ENCODE assay signal across 8 cellular contexts in genomic region chr11:46701078-46701654, GRCh38. TPM values are rescaled to one million over a fixed set of nuclear protein-coding genes. Genes with fewer than 3 reads are reported as not detected.
A peak's percentile ranks its signal among the peaks of the same experiment; 100 is the strongest.
DNase-seq lines count a peak whose midpoint lies in the region; ATAC-seq, FAIRE-seq and TF ChIP-seq lines count a peak whose summit lies in the region.

No MANE protein-coding gene starts in this region.

- FAIRE-seq in HepG2 (lab: Jason Lieb, UNC) (no peak), GM19239 (lab: Jason Lieb, UNC) (no peak)

- peak overlapping the region; percentile 98 for H3K9ac ChIP-seq in HepG2 (ENCODE audit: insufficient read depth, low read depth, low read length)

- POLR2A ChIA-PET in HepG2 (lab: Yijun Ruan, JAX): interaction anchor here (1.2 to 11.5 kb wide), 12 partner anchors 8 to 147 kb away, joined by 3 to 272 read pairs (median 10); partner anchors contain the start of gene F2

- no peaks in the 10 kb centered on the region for H3K9me3 ChIP-seq in HepG2 (ENCODE audit: low read length)
- H3K9me3 ChIP-seq in transverse colon: no peaks in the 10 kb centered on the region

- TSS peak; percentile 78 for BruUV-seq in HepG2 (replicated peaks; lab: Mats Ljungman, UMichigan)

- H3K4me1 ChIP-seq in HepG2 (ENCODE audit: insufficient read depth, low read length) (peaks cover 53% of the 10 kb centered on the region), transverse colon (peaks cover 16 to 49% (median 39%) of the 10 kb centered on the region in 4 donors)

- CTCF ChIA-PET in HepG2 (lab: Yijun Ruan, JAX; ENCODE audit: low intra/inter-chr PET ratio, low total read pairs): interaction anchor here (0.7 kb wide), 1 partner anchor 101 kb away, joined by 3 read pairs; no protein-coding TSS in a partner anchor

- H3K27me3 Mint-ChIP-seq in activated naive CD8-positive, alpha-beta T cell: no peaks in the 10 kb centered on the region

- peaks cover 44% of the 10 kb centered on the region for H3K79me2 ChIP-seq in HepG2 (ENCODE audit: insufficient read depth, low read length)

- H3K9me3 Mint-ChIP-seq in activated naive CD8-positive, alpha-beta T cell (ENCODE audit: low read depth): no peaks in the 10 kb centered on the region

- H3K4me1 Mint-ChIP-seq in activated naive CD8-positive, alpha-beta T cell (ENCODE audit: low read depth): peaks cover 50% of the 10 kb centered on the region

- TF ChIP-seq EP300 in HepG2 (IDR thresholded peaks at IDR 0.05; ENCODE audit: low read depth in 2 of 2, low read length in 2 of 2) (no peak), HepG2 (CRISPR knock-in tag; IDR thresholded peaks at IDR 0.05; ENCODE audit: borderline replicate concordance) (no peak), transverse colon (IDR thresholded peaks at IDR 0.05; ENCODE audit: low read depth) (no peak)

- TF ChIP-seq POLR2A in HepG2 (IDR thresholded peaks at IDR 0.05; ENCODE audit: insufficient read depth in 1 of 2, low read depth in 2 of 2, low read length in 2 of 2): peak in 1 of 2 experiments; percentile 72; a peak in 2 of 4 replicates
- no peak for TF ChIP-seq POLR2A in transverse colon (IDR thresholded peaks at IDR 0.05)

- DNase-seq in HepG2 (ENCODE audit: low spot score) (no peak), transverse colon (no peak), GM19239 (ENCODE audit: insufficient read length, low spot score) (no peak), SKM-1 (lab: John Stamatoyannopoulos, UW; ENCODE audit: unreplicated experiment) (no peak), OCI-M1 (lab: John Stamatoyannopoulos, UW) (no peak)

- 0% methylated on average over 21 of the region's 29 CpGs for WGBS in HepG2 (ENCODE audit: low lambda C conversion rate)
- 1% methylated on average over 25 of the region's 29 CpGs; no CpG with 5 or more reads in 1 of the 2 donors for WGBS in transverse colon (ENCODE audit: low coverage in 1 of 2), 2 donors

- H3K4me3 ChIP-seq in HepG2 (replicated peaks in 1 of 3; ENCODE audit: insufficient read depth in 1 of 3, low read depth in 2 of 3, low read length in 3 of 3): peak overlapping the region; percentile 83 to 99 (median 98)
- peak overlapping the region; percentile 67 to 100 (median 99) for H3K4me3 ChIP-seq in transverse colon

- TF ChIP-seq CTCF in 22Rv1 (IDR thresholded peaks at IDR 0.05) (no peak), HepG2 (CRISPR knock-in tag; IDR thresholded peaks at IDR 0.05) (no peak), transverse colon (IDR thresholded peaks at IDR 0.05) (no peak)

- peak; percentile 4 for ATAC-seq in GM21717 (IDR thresholded peaks at IDR 0.05; ENCODE audit: unreplicated experiment)
- peak; percentile 7; the same call in 2 of the 3 replicates for ATAC-seq in HepG2

- H3K4me2 ChIP-seq in HepG2 (ENCODE audit: low read depth, low read length): peak overlapping the region; percentile 73

- peaks cover 5% of the 10 kb centered on the region for H3K36me3 Mint-ChIP-seq in activated naive CD8-positive, alpha-beta T cell

- H4K20me1 ChIP-seq in HepG2 (ENCODE audit: insufficient read depth, low read length): no peaks in the 10 kb centered on the region

- H3K36me3 ChIP-seq in HepG2 (replicated peaks in 1 of 2; ENCODE audit: control insufficient read depth in 1 of 2, insufficient read depth in 2 of 2, low read length in 2 of 2) (peaks cover 25 to 37% of the 10 kb centered on the region in 2 experiments), transverse colon (peaks cover 0 to 39% (median 17%) of the 10 kb centered on the region in 4 donors)

- H2AFZ ChIP-seq in HepG2 (ENCODE audit: low read length): peak overlapping the region; percentile 95

- in situ Hi-C loops in HepG2 (cut with HindIII; ENCODE audit: extremely low pct_ligation_motif_present, low pct_unique_long_range_greater_than_20kb) (no loop called here), transverse colon (cut with MboI; ENCODE audit: low pct_ligation_motif_present in 1 of 4, low pct_unique_long_range_greater_than_20kb in 1 of 4, low sequenced_read_pairs in 3 of 4) (no loop called here)

- H3K27me3 ChIP-seq in HepG2 (ENCODE audit: control insufficient read depth in 1 of 2, insufficient read depth in 2 of 2, low read length in 2 of 2): no peaks in the 10 kb centered on the region; a peak in 1 of 5 replicates
- no peaks in the 10 kb centered on the region for H3K27me3 ChIP-seq in transverse colon

- peak overlapping the region; percentile 93 for H3K27ac ChIP-seq in 22Rv1
- peak overlapping the region; percentile 97 for H3K27ac ChIP-seq in HepG2 (ENCODE audit: extremely low read length, insufficient read depth, low read length)
- H3K27ac ChIP-seq in transverse colon: peak overlapping the region; percentile 91 to 95 (median 92)

- intact Hi-C loops in HepG2 (cut with micrococcal nuclease; ENCODE audit: unreplicated experiment): no loop called here
- intact Hi-C loops in transverse colon (cut with DNase I; ENCODE audit: low total_unique reads): no loop called here

- H3K27ac Mint-ChIP-seq in activated naive CD8-positive, alpha-beta T cell: peak overlapping the region; percentile 99

- TF ChIP-seq RAD21 in HepG2 (CRISPR knock-in tag; IDR thresholded peaks at IDR 0.05): no peak

- H3K4me3 Mint-ChIP-seq in activated naive CD8-positive, alpha-beta T cell: peak overlapping the region; percentile 99

RNA-seq across cellular contexts. Expression of gene ZNF408, which starts 0.3 kb away (rescaled TPM):
- total RNA-seq in HepG2 (2016; rRNA removed; fragmentation: Illumina TruSeq; extraction: Trizol) (8.3 and 12.5 TPM in 2 replicates), transverse colon (10 to 100 TPM in 2 of 4 donors, 1 to 10 TPM in 2; 6.0 to 19.3 (median 10.0) TPM)
- total RNA-seq in HepG2 (2016; cell fraction: cytosol; rRNA removed; fragmentation: Illumina TruSeq; extraction: Trizol; ENCODE audit: low read depth): 12.1 and 12.2 TPM in 2 replicates
- 6.9 and 11.8 TPM in 2 replicates for total RNA-seq in HepG2 (2016; cell fraction: insoluble cytoplasmic fraction; rRNA removed; fragmentation: Illumina TruSeq; extraction: Trizol)
- total RNA-seq in HepG2 (2016; cell fraction: membrane; rRNA removed; fragmentation: Illumina TruSeq; extraction: Trizol): 4.8 TPM in 2 replicates
- total RNA-seq in HepG2 (2016; cell fraction: nucleus; rRNA removed; fragmentation: Illumina TruSeq; extraction: Trizol): 12.2 and 12.7 TPM in 2 replicates
- polyA plus RNA-seq in HepG2 (2011; rRNA removed): 11.2 and 15.6 TPM in 2 replicates
- polyA plus RNA-seq in HepG2 (2011; cell fraction: cytosol; rRNA removed): 7.2 and 10.7 TPM in 2 replicates
- 29.5 and 29.9 TPM in 2 replicates for polyA plus RNA-seq in HepG2 (2011; cell fraction: nucleus; rRNA removed)
- 7.6 and 9.9 TPM in 2 replicates for polyA plus RNA-seq in HepG2 (2012)
- 1.7 and 2.3 TPM in 2 replicates for polyA plus RNA-seq in HepG2 (2016; cell fraction: cytosol; fragmentation: Illumina TruSeq; extraction: Trizol; ENCODE audit: low read depth)
- polyA plus RNA-seq in HepG2 (2016; cell fraction: insoluble cytoplasmic fraction; fragmentation: Illumina TruSeq; extraction: Trizol; ENCODE audit: low read depth): 8.7 and 9.3 TPM in 2 replicates
- polyA plus RNA-seq in HepG2 (2016; cell fraction: membrane; fragmentation: Illumina TruSeq; extraction: Trizol; ENCODE audit: low read depth): 3.3 and 3.7 TPM in 2 replicates
- polyA plus RNA-seq in HepG2 (2016; cell fraction: nucleus; fragmentation: Illumina TruSeq; extraction: Trizol; ENCODE audit: insufficient read depth, low read depth): 27.1 and 29.0 TPM in 2 replicates
- 15.2 and 22.6 TPM in 2 replicates for polyA minus RNA-seq in HepG2 (2011; rRNA and poly(A)+ RNA removed; ENCODE audit: low replicate concordance)
- 6.3 and 9.7 TPM in 2 replicates for polyA minus RNA-seq in HepG2 (2011; cell fraction: cytosol; rRNA and poly(A)+ RNA removed)
- 16.9 and 17.4 TPM in 2 replicates for polyA minus RNA-seq in HepG2 (2011; cell fraction: nucleus; rRNA and poly(A)+ RNA removed)

RNA-seq across cellular contexts. Expression of gene ARHGAP1, which starts 0.7 kb away (rescaled TPM):
- total RNA-seq in HepG2 (2016; rRNA removed; fragmentation: Illumina TruSeq; extraction: Trizol) (18.6 and 22.4 TPM in 2 replicates), transverse colon (10 to 100 TPM; 48.6 to 69.5 (median 50.9) TPM)
- total RNA-seq in HepG2 (2016; cell fraction: cytosol; rRNA removed; fragmentation: Illumina TruSeq; extraction: Trizol; ENCODE audit: low read depth): 2.2 and 2.6 TPM in 2 replicates
- total RNA-seq in HepG2 (2016; cell fraction: insoluble cytoplasmic fraction; rRNA removed; fragmentation: Illumina TruSeq; extraction: Trizol): 17.2 and 17.3 TPM in 2 replicates
- 7.4 and 7.6 TPM in 2 replicates for total RNA-seq in HepG2 (2016; cell fraction: membrane; rRNA removed; fragmentation: Illumina TruSeq; extraction: Trizol)
- total RNA-seq in HepG2 (2016; cell fraction: nucleus; rRNA removed; fragmentation: Illumina TruSeq; extraction: Trizol): 19.5 and 19.8 TPM in 2 replicates
- 30.3 and 30.7 TPM in 2 replicates for polyA plus RNA-seq in HepG2 (2011; rRNA removed)
- polyA plus RNA-seq in HepG2 (2011; cell fraction: cytosol; rRNA removed): 11.4 and 13.8 TPM in 2 replicates
- polyA plus RNA-seq in HepG2 (2011; cell fraction: nucleus; rRNA removed): 35.4 and 37.1 TPM in 2 replicates
- polyA plus RNA-seq in HepG2 (2012): 17.6 and 26.9 TPM in 2 replicates
- polyA plus RNA-seq in HepG2 (2016; cell fraction: cytosol; fragmentation: Illumina TruSeq; extraction: Trizol; ENCODE audit: low read depth): 1.6 and 1.9 TPM in 2 replicates
- 20.3 and 30.3 TPM in 2 replicates for polyA plus RNA-seq in HepG2 (2016; cell fraction: insoluble cytoplasmic fraction; fragmentation: Illumina TruSeq; extraction: Trizol; ENCODE audit: low read depth)
- polyA plus RNA-seq in HepG2 (2016; cell fraction: membrane; fragmentation: Illumina TruSeq; extraction: Trizol; ENCODE audit: low read depth): 5.0 and 6.0 TPM in 2 replicates
- polyA plus RNA-seq in HepG2 (2016; cell fraction: nucleus; fragmentation: Illumina TruSeq; extraction: Trizol; ENCODE audit: insufficient read depth, low read depth): 34.1 and 41.6 TPM in 2 replicates
- polyA minus RNA-seq in HepG2 (2011; rRNA and poly(A)+ RNA removed; ENCODE audit: low replicate concordance): 57.4 and 70.9 TPM in 2 replicates
- 31.2 and 36.9 TPM in 2 replicates for polyA minus RNA-seq in HepG2 (2011; cell fraction: cytosol; rRNA and poly(A)+ RNA removed)
- 17.0 and 22.0 TPM in 2 replicates for polyA minus RNA-seq in HepG2 (2011; cell fraction: nucleus; rRNA and poly(A)+ RNA removed)

RNA-seq across cellular contexts. Expression of gene F2, which starts 17.8 kb away (rescaled TPM):
- total RNA-seq in HepG2 (2016; rRNA removed; fragmentation: Illumina TruSeq; extraction: Trizol) (110 and 330 TPM in 2 replicates), transverse colon (under 1 TPM in 2 of 4 donors, not detected in 2; 0.41 to 0.48 TPM)
- 32.5 and 33.6 TPM in 2 replicates for total RNA-seq in HepG2 (2016; cell fraction: cytosol; rRNA removed; fragmentation: Illumina TruSeq; extraction: Trizol; ENCODE audit: low read depth)
- 93.3 and 344 TPM in 2 replicates for total RNA-seq in HepG2 (2016; cell fraction: insoluble cytoplasmic fraction; rRNA removed; fragmentation: Illumina TruSeq; extraction: Trizol)
- total RNA-seq in HepG2 (2016; cell fraction: membrane; rRNA removed; fragmentation: Illumina TruSeq; extraction: Trizol): 41.4 and 43.0 TPM in 2 replicates
- total RNA-seq in HepG2 (2016; cell fraction: nucleus; rRNA removed; fragmentation: Illumina TruSeq; extraction: Trizol): 288 and 346 TPM in 2 replicates
- polyA plus RNA-seq in HepG2 (2011; rRNA removed): 801 and 1,074 TPM in 2 replicates
- polyA plus RNA-seq in HepG2 (2011; cell fraction: cytosol; rRNA removed): 955 and 1,075 TPM in 2 replicates
- polyA plus RNA-seq in HepG2 (2011; cell fraction: nucleus; rRNA removed): 1,042 and 1,045 TPM in 2 replicates
- 447 and 558 TPM in 2 replicates for polyA plus RNA-seq in HepG2 (2012)
- polyA plus RNA-seq in HepG2 (2016; cell fraction: cytosol; fragmentation: Illumina TruSeq; extraction: Trizol; ENCODE audit: low read depth): 25.3 and 27.2 TPM in 2 replicates
- polyA plus RNA-seq in HepG2 (2016; cell fraction: insoluble cytoplasmic fraction; fragmentation: Illumina TruSeq; extraction: Trizol; ENCODE audit: low read depth): 93.3 and 115 TPM in 2 replicates
- 30.7 and 34.2 TPM in 2 replicates for polyA plus RNA-seq in HepG2 (2016; cell fraction: membrane; fragmentation: Illumina TruSeq; extraction: Trizol; ENCODE audit: low read depth)
- polyA plus RNA-seq in HepG2 (2016; cell fraction: nucleus; fragmentation: Illumina TruSeq; extraction: Trizol; ENCODE audit: insufficient read depth, low read depth): 450 and 474 TPM in 2 replicates
- polyA minus RNA-seq in HepG2 (2011; rRNA and poly(A)+ RNA removed; ENCODE audit: low replicate concordance): 0.51 and 1,039 TPM in 2 replicates
- 289 and 363 TPM in 2 replicates for polyA minus RNA-seq in HepG2 (2011; cell fraction: cytosol; rRNA and poly(A)+ RNA removed)
- polyA minus RNA-seq in HepG2 (2011; cell fraction: nucleus; rRNA and poly(A)+ RNA removed): 449 and 482 TPM in 2 replicates

Comparison
In these comparisons a context has a peak if more than half of its experiments do, and no peak if none do; other contexts are left out.
1. RNA of gene F2, which starts 17.8 kb away (total RNA-seq): 32.5 to 346 TPM in HepG2; 0.41 to 0.48 TPM in transverse colon; every median in the first group is over 10 times any median in the second.
2. Peak in every context shown above with its lines, with median percentiles within 50 percentile points of each other: H3K27ac ChIP-seq.